10 cellular contexts compared by ENCODE assay signal in the genomic region with DNA sequence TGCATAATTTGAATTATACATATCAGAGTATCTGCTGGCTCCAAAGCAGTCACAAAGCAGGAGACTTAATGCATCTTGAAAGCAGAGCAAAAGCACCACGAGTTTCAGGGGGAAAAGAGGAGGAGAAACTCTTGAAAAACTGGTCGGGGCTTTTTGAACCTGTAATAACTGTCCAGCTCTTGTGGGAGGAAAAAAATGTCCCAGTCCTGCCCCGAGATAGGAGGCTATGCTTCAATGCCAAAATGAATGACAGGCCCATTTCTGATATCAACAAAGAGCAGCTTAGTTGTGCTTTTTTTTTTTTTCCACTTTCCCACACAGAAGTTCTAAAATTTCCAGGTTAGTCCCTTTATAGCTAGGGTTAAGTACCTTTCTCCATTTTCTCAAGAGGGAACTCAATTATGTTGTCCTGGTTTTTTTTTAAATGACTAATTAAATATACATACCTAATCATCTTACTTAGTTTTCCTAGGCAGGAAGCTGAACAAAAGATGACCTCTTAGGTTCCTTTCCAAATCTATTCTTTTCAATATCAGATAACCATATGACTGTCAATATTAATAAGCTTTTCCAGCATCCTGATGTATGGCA.
A peak's percentile ranks its signal among the peaks of the same experiment; 100 is the strongest.
DNase-seq lines count a peak whose midpoint lies in the region; ATAC-seq and TF ChIP-seq lines count a peak whose summit lies in the region.
"Had no signal": no experiment of that assay in that cellular context is flagged by ENCODE, and none has a peak within 500 bp of the region (broad histone marks: within the 10 kb centered on the region; RNA-seq: fewer than 3 reads in every experiment).

No MANE protein-coding gene starts in this region.

- H3K36me3 Mint-ChIP-seq in brain, result peaks cover 4% of the 10 kb centered on the region
- H3K36me3 Mint-ChIP-seq in activated naive CD4-positive, alpha-beta T cell treated with anti-CD3 and anti-CD28 coated beads for 36 hours (ENCODE audit: low read depth), result no peaks in the 10 kb centered on the region

- TF ChIP-seq CTCF in brain (conservative IDR thresholded peaks at IDR 0.05) (no peak), lower leg skin (IDR thresholded peaks at IDR 0.05) (no peak)

- H3K27ac Mint-ChIP-seq in brain, result peak overlapping the region in 4 of 5 experiments; percentile 12 to 70 (median 44)
- H3K27ac Mint-ChIP-seq in activated naive CD4-positive, alpha-beta T cell treated with anti-CD3 and anti-CD28 coated beads for 36 hours, result no peak overlapping the region

- H3K27me3 Mint-ChIP-seq in brain, result no peaks in the 10 kb centered on the region
- no peaks in the 10 kb centered on the region for H3K27me3 Mint-ChIP-seq in activated naive CD4-positive, alpha-beta T cell treated with anti-CD3 and anti-CD28 coated beads for 36 hours (ENCODE audit: low read depth)
- H3K27me3 Mint-ChIP-seq: IgD-negative memory B cell had no signal

- peak; percentile 53 for ATAC-seq in GM19023 (IDR thresholded peaks at IDR 0.05; ENCODE audit: unreplicated experiment)
- ATAC-seq in HG03039 (IDR thresholded peaks at IDR 0.05; ENCODE audit: unreplicated experiment), result peak; percentile 50
- no peak for ATAC-seq in HG02571 (IDR thresholded peaks at IDR 0.05; ENCODE audit: unreplicated experiment)
- ATAC-seq in HG03139 (IDR thresholded peaks at IDR 0.05; ENCODE audit: unreplicated experiment), result no peak

- no peak overlapping the region for H3K4me3 ChIP-seq in lower leg skin (ENCODE audit: low read depth, poor library complexity, severe bottlenecking)

- DNase-seq in retina (peak; percentile 19), lower leg skin (ENCODE audit: low spot score in 2 of 2) (no peak)
- no peak for DNase-seq in activated naive CD4-positive, alpha-beta T cell treated with anti-CD3 and anti-CD28 coated beads for 36 hours

- WGBS in lower leg skin, 2 donors, result 32 to 41% methylated on average over 3 of the region's 3 CpGs

- peak overlapping the region in 4 of 5 experiments; percentile 18 to 54 (median 34) for H3K4me3 Mint-ChIP-seq in brain
- H3K4me3 Mint-ChIP-seq in activated naive CD4-positive, alpha-beta T cell treated with anti-CD3 and anti-CD28 coated beads for 36 hours, result no peak overlapping the region

- intact Hi-C loops in lower leg skin (cut with DNase I; ENCODE audit: low total_unique reads), result no loop called here
- intact Hi-C loops in activated naive CD4-positive, alpha-beta T cell treated with anti-CD3 and anti-CD28 coated beads for 36 hours (cut with micrococcal nuclease), result loop anchor here (5.0 kb wide), 2 partner anchors 418 to 548 kb away; a partner anchor contains a TSS

- TF ChIP-seq POLR2A in lower leg skin (IDR thresholded peaks at IDR 0.05), result no peak

- CTCF ChIA-PET in activated naive CD4-positive, alpha-beta T cell treated with anti-CD3 and anti-CD28 coated beads for 36 hours (lab: Charles Lee), result interaction anchor here (0.6 to 1.5 kb wide), 2 partner anchors 11 to 203 kb away, joined by 3 to 5 read pairs; no protein-coding TSS in a partner anchor

- H3K9me3 Mint-ChIP-seq in brain, result no peaks in the 10 kb centered on the region
- H3K9me3 Mint-ChIP-seq in activated naive CD4-positive, alpha-beta T cell treated with anti-CD3 and anti-CD28 coated beads for 36 hours, result no peaks in the 10 kb centered on the region
- H3K9me3 Mint-ChIP-seq: activated T-helper 1 cell treated with anti-CD3 and anti-CD28 coated beads, Interleukin-12 subunit alpha, Interleukin-12 subunit beta, Interleukin-2, Interleukin-4 antibody, amounts not matched to agents 30 ng/mL and 10 ng/mL and 1 ng/mL, durations not matched to agents 14 hours and 24 hours and 36 hours had no signal

- H3K4me1 Mint-ChIP-seq in brain, result peaks cover 40% of the 10 kb centered on the region
- peaks cover 24% of the 10 kb centered on the region for H3K4me1 Mint-ChIP-seq in activated naive CD4-positive, alpha-beta T cell treated with anti-CD3 and anti-CD28 coated beads for 36 hours (ENCODE audit: low read depth)

Comparison
In these comparisons a context has a peak if more than half of its experiments do, and no peak if none do; other contexts are left out.
1. ATAC-seq: peak in GM19023 (single experiment) and HG03039 (single experiment); none in HG02571 (single experiment) and HG03139 (single experiment).